17 cellular contexts compared by ENCODE assay signal in genomic region chr20:31565699-31566331, GRCh38. TPM values are rescaled to one million over a fixed set of nuclear protein-coding genes. Genes with fewer than 3 reads are reported as not detected.
DNase-seq lines count a peak whose midpoint lies in the region; ATAC-seq, FAIRE-seq and TF ChIP-seq lines count a peak whose summit lies in the region.
"Had no signal": no experiment of that assay in that cellular context is flagged by ENCODE, and none has a peak within 500 bp of the region (broad histone marks: within the 10 kb centered on the region; RNA-seq: fewer than 3 reads in every experiment).

No MANE protein-coding gene starts in this region.

- no peaks in the 10 kb centered on the region for H3K79me2 ChIP-seq in DOHH2 (ENCODE audit: control insufficient read depth, low read length)
- H3K79me2 ChIP-seq in mammary epithelial cell (ENCODE audit: insufficient read depth, low read length): no peaks in the 10 kb centered on the region

- H3K27ac ChIP-seq in DOHH2 (ENCODE audit: low read depth, low read length) (peak overlapping the region; percentile 86), mammary epithelial cell (ENCODE audit: insufficient read depth, low read depth, low read length) (peak overlapping the region; percentile 78), small intestine (ENCODE audit: low read depth in 1 of 2, low read length in 1 of 2) (peak overlapping the region; percentile 70 to 92), esophagus muscularis mucosa (replicated peaks in 1 of 4) (peak overlapping the region in 2 of 4 donors; percentile 91 to 95)
- H3K27ac ChIP-seq: right atrium auricular region had no signal

- H3K4me2 ChIP-seq in DOHH2 (ENCODE audit: low read length) (peak overlapping the region; percentile 71), mammary epithelial cell (ENCODE audit: insufficient read depth, low read depth, low read length) (peak overlapping the region; percentile 73)

- in situ Hi-C loops in mammary epithelial cell (cut with MboI; ENCODE audit: low sequenced_read_pairs in 2 of 2): loop anchor here in 1 of 2 donors (25.0 kb wide), 1 partner anchor 146 kb away; the partner anchor contains the start of gene BCL2L1

- dilution Hi-C loops in mammary epithelial cell (cut with HindIII; ENCODE audit: low sequenced_read_pairs): loop anchor here (5.0 to 25.0 kb wide), 2 partner anchors 46 to 146 kb away; partner anchors contain the start of gene BCL2L1

- intact Hi-C loops in mammary epithelial cell (cut with micrococcal nuclease) (loop anchor here (1.0 kb wide), 1 partner anchor 157 kb away; no protein-coding TSS in a partner anchor), esophagus muscularis mucosa (cut with DNase I) (no loop called here)

- peak overlapping the region; percentile 80 for H3K9ac ChIP-seq in mammary epithelial cell (ENCODE audit: insufficient read depth, low read length)

- 71% methylated on average over 4 of the region's 6 CpGs for WGBS in mammary epithelial cell (ENCODE audit: low coverage, missing lambda C conversion rate)
- 52 to 80% (median 57%) methylated on average over 6 of the region's 6 CpGs for WGBS in small intestine, 3 donors
- WGBS in esophagus muscularis mucosa: 90% methylated on average over 2 of the region's 6 CpGs

- no peak for TF ChIP-seq EP300 in esophagus muscularis mucosa (IDR thresholded peaks at IDR 0.05)

- H3K27me3 ChIP-seq in DOHH2 (ENCODE audit: control insufficient read depth, low read length) (no peaks in the 10 kb centered on the region), mammary epithelial cell (ENCODE audit: insufficient read depth, low read length) (no peaks in the 10 kb centered on the region), small intestine (ENCODE audit: control insufficient read depth in 2 of 2, insufficient read depth in 2 of 2, low read length in 2 of 2) (no peaks in the 10 kb centered on the region), esophagus muscularis mucosa (no peaks in the 10 kb centered on the region)
- H3K27me3 ChIP-seq: right atrium auricular region had no signal

- H3K4me1 ChIP-seq in DOHH2 (ENCODE audit: control insufficient read depth, low read length) (peaks cover 79% of the 10 kb centered on the region), mammary epithelial cell (ENCODE audit: insufficient read depth, low read length) (peaks cover 87% of the 10 kb centered on the region), small intestine (ENCODE audit: control insufficient read depth in 2 of 2, insufficient read depth in 1 of 2, low read depth in 1 of 2, low read length in 1 of 2) (peaks cover 0 to 6% of the 10 kb centered on the region in 2 donors), esophagus muscularis mucosa (peaks cover 26 to 72% (median 54%) of the 10 kb centered on the region in 4 donors)

- no peak for ATAC-seq in GM21367 (IDR thresholded peaks at IDR 0.05; ENCODE audit: unreplicated experiment)

- no peak for TF ChIP-seq CTCF in DOHH2 (IDR thresholded peaks at IDR 0.05; ENCODE audit: low read depth, low read length, poor library complexity, severe bottlenecking)
- no peak for TF ChIP-seq CTCF in mammary epithelial cell (conservative IDR thresholded peaks at IDR 0.05 in 1 of 2, IDR thresholded peaks at IDR 0.05 in 1 of 2; ENCODE audit: extremely low read depth in 1 of 2, insufficient read depth in 1 of 2, low read depth in 1 of 2, low read length in 2 of 2)
- TF ChIP-seq CTCF in esophagus muscularis mucosa (IDR thresholded peaks at IDR 0.05): no peak

- no peaks in the 10 kb centered on the region for H4K20me1 ChIP-seq in DOHH2 (ENCODE audit: control insufficient read depth, insufficient read depth, low read depth, low read length)
- H4K20me1 ChIP-seq in mammary epithelial cell (ENCODE audit: insufficient read depth, low read length): no peaks in the 10 kb centered on the region

- no TSS peak for BruUV-seq in mammary epithelial cell (replicated peaks; lab: Mats Ljungman, UMichigan)

- DNase-seq in NCI-H146 treated with DMSO at 0.1 percent for 48 hours (lab: John Stamatoyannopoulos, UW; ENCODE audit: unreplicated experiment) (peak; percentile 56), mammary epithelial cell (peak; percentile 96), small intestine (peak; percentile 86), esophagus muscularis mucosa (ENCODE audit: extremely low spot score) (no peak), frontal cortex (ENCODE audit: low spot score in 2 of 2) (no peak)
- DNase-seq: activated CD4-positive, alpha-beta T cell treated with anti-CD3 and anti-CD28 coated beads, Interleukin-2, amount 50 U/mL, for 1 hour; activated naive CD4-positive, alpha-beta T cell treated with anti-CD3 and anti-CD28 coated beads, Interleukin-2, amount 10 ng/mL, durations not matched to agents 7 days and 5 days; cerebellar nuclear complex; GOT3; naive B cell; NK-92 treated with Interleukin-12 subunit alpha and Interleukin-12 subunit beta, amount 100 ng/mL, for 24 hours; T-cell had no signal

- FAIRE-seq in small intestine (lab: Jason Lieb, UNC): no peak
- FAIRE-seq in frontal cortex (lab: Jason Lieb, UNC): no peak
- FAIRE-seq: GM12891, islet of Langerhans had no signal

- peaks cover 28% of the 10 kb centered on the region for H3F3A ChIP-seq in DOHH2 (ENCODE audit: control insufficient read depth, insufficient read depth)

- H3K9me2 ChIP-seq in DOHH2 (replicated peaks; ENCODE audit: control insufficient read depth, low read length): no peaks in the 10 kb centered on the region

- H3K36me3 ChIP-seq in DOHH2 (ENCODE audit: control insufficient read depth, low read length) (peaks cover 75% of the 10 kb centered on the region), mammary epithelial cell (ENCODE audit: insufficient read depth, low read length) (peaks cover 2% of the 10 kb centered on the region), small intestine (ENCODE audit: control insufficient read depth in 2 of 2, insufficient read depth in 2 of 2, low read length in 2 of 2) (peaks cover 2 to 20% of the 10 kb centered on the region in 2 donors), esophagus muscularis mucosa (peaks cover 25 to 80% (median 66%) of the 10 kb centered on the region in 4 donors)

- peak overlapping the region; percentile 22 for H3K4me3 ChIP-seq in DOHH2 (ENCODE audit: low read length)
- H3K4me3 ChIP-seq in mammary epithelial cell (replicated peaks in 1 of 3; ENCODE audit: insufficient read depth in 1 of 3, low read depth in 2 of 3, low read length in 3 of 3): peak overlapping the region in 2 of 3 experiments; percentile 2 to 16
- no peak overlapping the region for H3K4me3 ChIP-seq in small intestine (ENCODE audit: low read depth in 1 of 2, low read length in 2 of 2)
- no peak overlapping the region for H3K4me3 ChIP-seq in esophagus muscularis mucosa
- H3K4me3 ChIP-seq: right atrium auricular region had no signal

- no peaks in the 10 kb centered on the region for H3K9me3 ChIP-seq in DOHH2 (ENCODE audit: control insufficient read depth, insufficient read depth, low read length)
- no peaks in the 10 kb centered on the region for H3K9me3 ChIP-seq in mammary epithelial cell (replicated peaks; ENCODE audit: insufficient read depth, low read length)
- no peaks in the 10 kb centered on the region for H3K9me3 ChIP-seq in small intestine (ENCODE audit: control insufficient read depth, low read depth)
- no peaks in the 10 kb centered on the region for H3K9me3 ChIP-seq in esophagus muscularis mucosa
- H3K9me3 ChIP-seq: right atrium auricular region had no signal

- no peak overlapping the region for H2AFZ ChIP-seq in mammary epithelial cell (ENCODE audit: low read depth, low read length)

- CTCF ChIA-PET in mammary epithelial cell (lab: Charles Lee; ENCODE audit: low non-redundant PET): interaction anchor here (1.0 kb wide), 1 partner anchor 47 kb away, joined by 7 read pairs; no protein-coding TSS in a partner anchor

- TF ChIP-seq POLR2A in esophagus muscularis mucosa (IDR thresholded peaks at IDR 0.05; ENCODE audit: low read depth): no peak

RNA-seq across cellular contexts. Expression of gene ID1, which starts 39.3 kb away (rescaled TPM):
- total RNA-seq in mammary epithelial cell (10 to 100 TPM; 66.2 to 86.1 TPM), esophagus muscularis mucosa (100 to 1,000 TPM; 199 to 744 (median 532) TPM), frontal cortex (46.1 TPM)
- polyA plus RNA-seq in mammary epithelial cell (206 TPM), small intestine (100 to 1,000 TPM; 215 to 335 (median 284) TPM)
- 20.0 TPM for polyA minus RNA-seq in mammary epithelial cell

RNA-seq across cellular contexts. Expression of gene HM13, which starts 51.6 kb away (rescaled TPM):
- total RNA-seq in mammary epithelial cell: 100 to 1,000 TPM in 1 of 2 donors, 10 to 100 TPM in 1; 65.2 to 184 TPM
- 160 TPM for polyA plus RNA-seq in mammary epithelial cell
- 137 TPM for polyA minus RNA-seq in mammary epithelial cell
- 100 to 1,000 TPM in 1 of 3 donors, 10 to 100 TPM in 2; 53.9 to 202 (median 59.7) TPM for polyA plus RNA-seq in small intestine
- total RNA-seq in esophagus muscularis mucosa: 10 to 100 TPM; 41.5 to 67.7 (median 47.6) TPM
- 26.1 TPM for total RNA-seq in frontal cortex

Comparison
In these comparisons a context has a peak if more than half of its experiments do, and no peak if none do; other contexts are left out.
1. H3K4me3 ChIP-seq: peak in DOHH2 (single experiment) and mammary epithelial cell (2 of 3); none in small intestine (0 of 2) and esophagus muscularis mucosa (0 of 4).
2. DNase-seq: peak in NCI-H146 treated with DMSO at 0.1 percent for 48 hours (single experiment), mammary epithelial cell (single experiment) and small intestine (single experiment); none in esophagus muscularis mucosa (single experiment) and frontal cortex (0 of 2).